Comparison of ENCODE assay signal across 8 cellular contexts in the genomic region with DNA sequence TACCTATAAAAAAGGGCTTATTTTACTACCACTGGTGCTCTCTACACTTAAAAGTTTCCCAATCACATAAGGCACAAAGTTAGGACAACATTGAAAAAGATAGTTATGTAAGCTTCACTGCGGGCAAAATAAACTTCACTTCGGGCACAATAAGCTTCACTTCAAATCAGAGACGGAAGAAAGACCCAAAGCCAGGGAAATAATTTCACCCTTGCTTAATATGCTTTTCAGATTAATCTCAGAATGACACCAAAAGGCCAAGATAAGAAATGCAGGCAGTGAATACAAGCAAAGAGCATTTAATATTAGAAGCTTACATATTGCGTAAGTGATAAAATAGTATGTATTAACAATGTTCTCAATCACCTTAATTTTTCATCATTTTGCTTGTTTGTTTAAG.
DNase-seq lines count a peak whose midpoint lies in the region; ATAC-seq and TF ChIP-seq lines count a peak whose summit lies in the region.

No MANE protein-coding gene starts in this region.

- H3K27ac Mint-ChIP-seq in CD14-positive monocyte (peak overlapping the region in 1 of 7 donors; percentile 19), brain (no peak overlapping the region)

- DNase-seq in CD14-positive monocyte (ENCODE audit: low spot score) = no peak
- DNase-seq in midbrain (lab: John Stamatoyannopoulos, UW) = peak; percentile 20
- DNase-seq in NCI-H2171 treated with DMSO at 0.1 percent for 48 hours (lab: John Stamatoyannopoulos, UW) = no peak
- DNase-seq in H4 (ENCODE audit: low spot score) = no peak

- H3K9me3 Mint-ChIP-seq in CD14-positive monocyte (peaks cover 0 to 2% (median 0%) of the 10 kb centered on the region in 7 donors), brain (peaks cover 0 to under 1% (median 0%) of the 10 kb centered on the region in 5 experiments)

- H3K36me3 Mint-ChIP-seq in CD14-positive monocyte (no peaks in the 10 kb centered on the region), brain (no peaks in the 10 kb centered on the region)

- no peak for ATAC-seq in HG03097 (IDR thresholded peaks at IDR 0.05; ENCODE audit: low FRiP score, unreplicated experiment)
- no peak for ATAC-seq in HG02642 (IDR thresholded peaks at IDR 0.05; ENCODE audit: poor library complexity, unreplicated experiment)

- intact Hi-C loops in CD14-positive monocyte (cut with micrococcal nuclease) = no loop called here

- no peak overlapping the region for H3K4me3 Mint-ChIP-seq in CD14-positive monocyte
- no peak overlapping the region for H3K4me3 Mint-ChIP-seq in brain

- peaks cover 7% of the 10 kb centered on the region for H3K4me1 Mint-ChIP-seq in CD14-positive monocyte
- no peaks in the 10 kb centered on the region for H3K4me1 Mint-ChIP-seq in brain

- TF ChIP-seq CTCF in CD14-positive monocyte (IDR thresholded peaks at IDR 0.05) (peak; percentile 32), LNCAP (IDR thresholded peaks at IDR 0.05) (peak; percentile 39; the same call in 1 of the 2 replicates), brain (conservative IDR thresholded peaks at IDR 0.05) (peak; percentile 53 to 56)

- no peaks in the 10 kb centered on the region for H3K27me3 Mint-ChIP-seq in CD14-positive monocyte (ENCODE audit: low read depth in 3 of 3)
- peaks cover 3% of the 10 kb centered on the region for H3K27me3 Mint-ChIP-seq in brain
